In genomic region chr1:157141212-157141855, GRCh38 we compare ENCODE assay signal across 26 cellular contexts. TPM values are rescaled to one million over a fixed set of nuclear protein-coding genes. Genes with fewer than 3 reads are reported as not detected.
DNase-seq lines count a peak whose midpoint lies in the region; ATAC-seq and TF ChIP-seq lines count a peak whose summit lies in the region.
"Had no signal": no experiment of that assay in that cellular context is flagged by ENCODE, and none has a peak within 500 bp of the region (broad histone marks: within the 10 kb centered on the region; RNA-seq: fewer than 3 reads in every experiment).

No MANE protein-coding gene starts in this region.

- H3K9me3 ChIP-seq in mesenchymal stem cell (ENCODE audit: control insufficient read depth, low read length) (no peaks in the 10 kb centered on the region), BE2C (no peaks in the 10 kb centered on the region)
- H3K9me3 ChIP-seq: left lung, mucosa of descending colon had no signal

- no peak overlapping the region for H2BK120ac ChIP-seq in mesenchymal stem cell (ENCODE audit: low read depth, low read length)

- no peaks in the 10 kb centered on the region for H3K4me1 ChIP-seq in mesenchymal stem cell (ENCODE audit: control insufficient read depth, insufficient read depth, low read depth, low read length)
- peaks cover 16% of the 10 kb centered on the region for H3K4me1 ChIP-seq in BE2C

- no peak overlapping the region for H2AFZ ChIP-seq in mesenchymal stem cell (ENCODE audit: low read depth, low read length)

- no peak overlapping the region for H2BK12ac ChIP-seq in mesenchymal stem cell (ENCODE audit: low read length in 2 of 2)

- no peak overlapping the region for H3K4me2 ChIP-seq in mesenchymal stem cell (ENCODE audit: low read length, poor library complexity, severe bottlenecking)

- DNase-seq in activated naive CD8-positive, alpha-beta T cell treated with anti-CD3 and anti-CD28 coated beads for 36 hours = no peak
- DNase-seq in mesenchymal stem cell = no peak
- DNase-seq in type B pancreatic cell (ENCODE audit: extremely low spot score, unreplicated experiment) = no peak
- DNase-seq in BE2C = no peak
- no peak for DNase-seq in AML-193 (lab: John Stamatoyannopoulos, UW)
- DNase-seq: ACHN; activated CD4-positive, alpha-beta T cell treated with anti-CD3 and anti-CD28 coated beads, Interleukin-2, amount 50 U/mL, for 1 hour; activated naive CD4-positive, alpha-beta T cell treated with anti-CD3 and anti-CD28 coated beads, Interleukin-2, amount 50 U/mL, for 16 hours; GDM1; glutamatergic neuron; IMR-90; left lung; mucosa of descending colon; NCI-H1436; NCI-H2171 treated with DMSO at 0.1 percent for 48 hours; NCI-H526; occipital lobe; retina; SW 1271 had no signal

- H3K27me3 Mint-ChIP-seq in activated naive CD8-positive, alpha-beta T cell = no peaks in the 10 kb centered on the region
- no peaks in the 10 kb centered on the region for H3K27me3 Mint-ChIP-seq in activated naive CD8-positive, alpha-beta T cell treated with anti-CD3 and anti-CD28 coated beads for 36 hours
- H3K27me3 Mint-ChIP-seq in activated T-helper 17 cell treated with anti-CD3 and anti-CD28 coated beads, Interleukin-2, amount 50 U/mL, for 72 hours = no peaks in the 10 kb centered on the region
- no peaks in the 10 kb centered on the region for H3K27me3 Mint-ChIP-seq in type B pancreatic cell

- H4K8ac ChIP-seq in mesenchymal stem cell (ENCODE audit: low read length) = no peak overlapping the region

- H3K27me3 ChIP-seq in mesenchymal stem cell (ENCODE audit: control insufficient read depth in 1 of 2, insufficient read depth in 1 of 2, low read length in 2 of 2) (no peaks in the 10 kb centered on the region), BE2C (no peaks in the 10 kb centered on the region)
- H3K27me3 ChIP-seq: left lung had no signal

- H3K4me3 ChIP-seq in mesenchymal stem cell (ENCODE audit: insufficient read depth in 1 of 2, low read depth in 1 of 2, low read length in 2 of 2) (no peak overlapping the region), BE2C (ENCODE audit: low read depth, low read length) (no peak overlapping the region)
- H3K4me3 ChIP-seq: left lung, mucosa of descending colon had no signal

- H3K4ac ChIP-seq in mesenchymal stem cell (ENCODE audit: low read depth in 1 of 2, low read length in 2 of 2) = no peak overlapping the region

- H3K4me1 Mint-ChIP-seq in activated naive CD8-positive, alpha-beta T cell (ENCODE audit: low read depth) = peaks cover 38% of the 10 kb centered on the region
- peaks cover 46% of the 10 kb centered on the region for H3K4me1 Mint-ChIP-seq in activated naive CD8-positive, alpha-beta T cell treated with anti-CD3 and anti-CD28 coated beads for 36 hours
- peaks cover 33% of the 10 kb centered on the region for H3K4me1 Mint-ChIP-seq in activated T-helper 17 cell treated with anti-CD3 and anti-CD28 coated beads, Interleukin-2, amount 50 U/mL, for 72 hours
- H3K4me1 Mint-ChIP-seq in type B pancreatic cell (ENCODE audit: unreplicated experiment) = peaks cover 27% of the 10 kb centered on the region

- no peak overlapping the region for H4K91ac ChIP-seq in mesenchymal stem cell (ENCODE audit: low read length)

- TF ChIP-seq CTCF in type B pancreatic cell (conservative IDR thresholded peaks at IDR 0.05) (no peak), BE2C (IDR thresholded peaks at IDR 0.05; ENCODE audit: low read depth, low read length) (no peak)

- 73% methylated on average over 3 of the region's 4 CpGs for WGBS in mesenchymal stem cell

- H3K79me1 ChIP-seq in mesenchymal stem cell (replicated peaks; ENCODE audit: low read length, poor library complexity, severe bottlenecking) = no peaks in the 10 kb centered on the region

- no peak for ATAC-seq in activated T-helper 17 cell treated with anti-CD3 and anti-CD28 coated beads, Interleukin-2, amount 50 U/mL, for 72 hours (replicated peaks)
- ATAC-seq in GM21528 (IDR thresholded peaks at IDR 0.05; ENCODE audit: low FRiP score, unreplicated experiment) = no peak
- ATAC-seq: left lung, mucosa of descending colon had no signal

- H3K18ac ChIP-seq in mesenchymal stem cell (ENCODE audit: low read depth in 1 of 2, low read length in 2 of 2) = no peak overlapping the region

- H3K4me3 Mint-ChIP-seq in activated naive CD8-positive, alpha-beta T cell = no peak overlapping the region
- H3K4me3 Mint-ChIP-seq in activated naive CD8-positive, alpha-beta T cell treated with anti-CD3 and anti-CD28 coated beads for 36 hours = no peak overlapping the region
- peak overlapping the region; percentile 93 for H3K4me3 Mint-ChIP-seq in activated T-helper 17 cell treated with anti-CD3 and anti-CD28 coated beads, Interleukin-2, amount 50 U/mL, for 72 hours
- H3K4me3 Mint-ChIP-seq in type B pancreatic cell = peak overlapping the region; percentile 37

- no peak overlapping the region for H3K14ac ChIP-seq in mesenchymal stem cell (ENCODE audit: low read length in 2 of 2)

- no peak overlapping the region for H3K27ac ChIP-seq in mesenchymal stem cell (ENCODE audit: low read length, poor library complexity, severe bottlenecking)
- H3K27ac ChIP-seq: HL-60, left lung, RWPE1 had no signal

- H3K36me3 Mint-ChIP-seq in activated naive CD8-positive, alpha-beta T cell = peaks cover 1% of the 10 kb centered on the region
- peaks cover 8% of the 10 kb centered on the region for H3K36me3 Mint-ChIP-seq in activated naive CD8-positive, alpha-beta T cell treated with anti-CD3 and anti-CD28 coated beads for 36 hours
- peaks cover 17% of the 10 kb centered on the region for H3K36me3 Mint-ChIP-seq in activated T-helper 17 cell treated with anti-CD3 and anti-CD28 coated beads, Interleukin-2, amount 50 U/mL, for 72 hours (ENCODE audit: low read depth)
- no peaks in the 10 kb centered on the region for H3K36me3 Mint-ChIP-seq in type B pancreatic cell

- no peak overlapping the region for H3K9ac ChIP-seq in mesenchymal stem cell (ENCODE audit: low read length)

- no peak overlapping the region for H2BK5ac ChIP-seq in mesenchymal stem cell (ENCODE audit: low read depth, low read length, poor library complexity, severe bottlenecking)

- no peak overlapping the region for H2AK5ac ChIP-seq in mesenchymal stem cell (ENCODE audit: low read length, severe bottlenecking)

- H3K9me3 Mint-ChIP-seq in activated naive CD8-positive, alpha-beta T cell (ENCODE audit: low read depth) = no peaks in the 10 kb centered on the region
- H3K9me3 Mint-ChIP-seq in activated naive CD8-positive, alpha-beta T cell treated with anti-CD3 and anti-CD28 coated beads for 36 hours = no peaks in the 10 kb centered on the region
- no peaks in the 10 kb centered on the region for H3K9me3 Mint-ChIP-seq in activated T-helper 17 cell treated with anti-CD3 and anti-CD28 coated beads, Interleukin-2, amount 50 U/mL, for 72 hours
- H3K9me3 Mint-ChIP-seq in type B pancreatic cell = no peaks in the 10 kb centered on the region

- H3K27ac Mint-ChIP-seq in activated naive CD8-positive, alpha-beta T cell = peak overlapping the region; percentile 19
- no peak overlapping the region for H3K27ac Mint-ChIP-seq in activated naive CD8-positive, alpha-beta T cell treated with anti-CD3 and anti-CD28 coated beads for 36 hours
- peak overlapping the region; percentile 86 for H3K27ac Mint-ChIP-seq in activated T-helper 17 cell treated with anti-CD3 and anti-CD28 coated beads, Interleukin-2, amount 50 U/mL, for 72 hours
- peak overlapping the region; percentile 97 for H3K27ac Mint-ChIP-seq in type B pancreatic cell

- H3K36me3 ChIP-seq in mesenchymal stem cell (ENCODE audit: control insufficient read depth in 1 of 2, insufficient read depth in 2 of 2, low read depth in 1 of 2, low read length in 2 of 2) (no peaks in the 10 kb centered on the region), BE2C (no peaks in the 10 kb centered on the region)
- H3K36me3 ChIP-seq: left lung had no signal

- H2BK15ac ChIP-seq in mesenchymal stem cell (ENCODE audit: low read depth, poor library complexity, severe bottlenecking) = peak overlapping the region; percentile 76

- no peak overlapping the region for H3K23ac ChIP-seq in mesenchymal stem cell (ENCODE audit: low read length in 2 of 2)

RNA-seq across cellular contexts. Expression of gene ETV3, which starts 3.1 kb away (rescaled TPM):
- 10 to 100 TPM; 23.1 to 23.5 TPM for total RNA-seq in activated naive CD8-positive, alpha-beta T cell treated with anti-CD3 and anti-CD28 coated beads for 36 hours
- total RNA-seq in activated T-helper 17 cell treated with anti-CD3 and anti-CD28 coated beads, Interleukin-2, amount 50 U/mL, for 72 hours = 10 to 100 TPM; 18.4 to 39.4 TPM
- 9.1 TPM for polyA plus RNA-seq in mesenchymal stem cell (2013, experiment 1 of 2)
- polyA plus RNA-seq in mesenchymal stem cell (2013, experiment 2 of 2) = 8.6 TPM
- total RNA-seq in type B pancreatic cell (ENCODE audit: low replicate concordance) = 41.0 and 90.4 TPM in 2 replicates
- 32.5 TPM for polyA plus RNA-seq in BE2C (2012; ENCODE audit: insufficient read depth, insufficient read length, low read depth)

RNA-seq across cellular contexts. Expression of gene ETV3L, which starts 41.7 kb away (rescaled TPM):
- not detected for total RNA-seq in activated naive CD8-positive, alpha-beta T cell treated with anti-CD3 and anti-CD28 coated beads for 36 hours
- under 1 TPM in 1 of 2 donors, not detected in 1; 0.26 TPM for total RNA-seq in activated T-helper 17 cell treated with anti-CD3 and anti-CD28 coated beads, Interleukin-2, amount 50 U/mL, for 72 hours
- polyA plus RNA-seq in mesenchymal stem cell (2013, experiment 1 of 2) = not detected
- not detected for polyA plus RNA-seq in mesenchymal stem cell (2013, experiment 2 of 2)
- not detected in 2 replicates for total RNA-seq in type B pancreatic cell (ENCODE audit: low replicate concordance)
- polyA plus RNA-seq in BE2C (2012; ENCODE audit: insufficient read depth, insufficient read length, low read depth) = not detected
- total RNA-seq: IMR-90, left lung, MCF 10A, mucosa of descending colon, occipital lobe, temporal lobe had no signal
- polyA plus RNA-seq: IMR-90 had no signal

Comparison
In these comparisons a context has a peak if more than half of its experiments do, and no peak if none do; other contexts are left out.
1. H3K4me3 Mint-ChIP-seq: peak in activated T-helper 17 cell treated with anti-CD3 and anti-CD28 coated beads, Interleukin-2, amount 50 U/mL, for 72 hours (single experiment) and type B pancreatic cell (single experiment); none in activated naive CD8-positive, alpha-beta T cell (single experiment) and activated naive CD8-positive, alpha-beta T cell treated with anti-CD3 and anti-CD28 coated beads for 36 hours (single experiment).